Comparison of ENCODE assay signal across 8 cellular contexts in the genomic region with DNA sequence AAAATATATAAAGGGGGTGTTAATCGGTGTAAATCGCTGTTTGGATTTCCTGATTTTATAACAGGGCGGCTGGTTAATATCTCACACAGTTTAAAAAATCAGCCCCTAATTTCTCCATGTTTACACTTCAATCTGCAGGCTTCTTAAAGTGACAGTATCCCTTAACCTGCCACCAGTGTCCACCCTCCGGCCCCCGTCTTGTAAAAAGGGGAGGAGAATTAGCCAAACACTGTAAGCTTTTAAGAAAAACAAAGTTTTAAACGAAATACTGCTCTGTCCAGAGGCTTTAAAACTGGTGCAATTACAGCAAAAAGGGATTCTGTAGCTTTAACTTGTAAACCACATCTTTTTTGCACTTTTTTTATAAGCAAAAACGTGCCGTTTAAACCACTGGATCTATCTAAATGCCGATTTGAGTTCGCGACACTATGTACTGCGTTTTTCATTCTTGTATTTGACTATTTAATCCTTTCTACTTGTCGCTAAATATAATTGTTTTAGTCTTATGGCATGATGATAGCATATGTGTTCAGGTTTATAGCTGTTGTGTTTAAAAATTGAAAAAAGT.
DNase-seq lines count a peak whose midpoint lies in the region; ATAC-seq and TF ChIP-seq lines count a peak whose summit lies in the region.

No MANE protein-coding gene starts in this region.

- peak overlapping the region; percentile 85 for H3K4me3 ChIP-seq in WERI-Rb-1 (ENCODE audit: low read depth, low read length)

- H3K27ac Mint-ChIP-seq in stimulated activated naive B cell treated with anti-CD40 and anti-IgM and Interleukin-4, amounts not matched to agents 10 μg/mL and 1 μg/mL and 100 μg/mL, for 72 hours: peak overlapping the region; percentile 47

- H3K27me3 ChIP-seq in WERI-Rb-1 (ENCODE audit: insufficient read depth, low read depth, severe bottlenecking): no peaks in the 10 kb centered on the region

- peaks cover 0 to 2% of the 10 kb centered on the region in 2 donors for H3K9me3 Mint-ChIP-seq in stimulated activated naive B cell treated with anti-CD40 and anti-IgM and Interleukin-4, amounts not matched to agents 10 μg/mL and 1 μg/mL and 100 μg/mL, for 72 hours

- H3K36me3 ChIP-seq in WERI-Rb-1: peaks cover 49% of the 10 kb centered on the region

- peaks cover 11 to 13% of the 10 kb centered on the region in 2 donors for H3K27me3 Mint-ChIP-seq in stimulated activated naive B cell treated with anti-CD40 and anti-IgM and Interleukin-4, amounts not matched to agents 10 μg/mL and 1 μg/mL and 100 μg/mL, for 72 hours

- ATAC-seq in stimulated activated naive B cell treated with anti-CD40 and anti-IgM and Interleukin-4, amounts not matched to agents 10 μg/mL and 1 μg/mL and 100 μg/mL, for 72 hours (replicated peaks): no peak
- no peak for ATAC-seq in HG02623 (IDR thresholded peaks at IDR 0.05; ENCODE audit: unreplicated experiment)

- H3K36me3 Mint-ChIP-seq in stimulated activated naive B cell treated with anti-CD40 and anti-IgM and Interleukin-4, amounts not matched to agents 10 μg/mL and 1 μg/mL and 100 μg/mL, for 72 hours: peaks cover 2 to 6% of the 10 kb centered on the region in 2 donors

- peak overlapping the region; percentile 68 to 69 for H3K4me3 Mint-ChIP-seq in stimulated activated naive B cell treated with anti-CD40 and anti-IgM and Interleukin-4, amounts not matched to agents 10 μg/mL and 1 μg/mL and 100 μg/mL, for 72 hours

- DNase-seq in NCI-H1092 treated with DMSO at 0.1 percent for 48 hours (lab: John Stamatoyannopoulos, UW) (peak; percentile 27), NCI-H1092 (lab: John Stamatoyannopoulos, UW) (no peak), WERI-Rb-1 (no peak), hepatic stellate cell (ENCODE audit: low spot score) (peak; percentile 46), cortex of kidney (lab: John Stamatoyannopoulos, UW) (no peak), NCI-H1048 (lab: John Stamatoyannopoulos, UW) (no peak)
- DNase-seq in stimulated activated naive B cell treated with anti-CD40 and anti-IgM and Interleukin-4, amounts not matched to agents 10 μg/mL and 1 μg/mL and 100 μg/mL, for 72 hours: no peak

- no peaks in the 10 kb centered on the region for H3K9me3 ChIP-seq in WERI-Rb-1 (ENCODE audit: severe bottlenecking)

- H3K27ac ChIP-seq in WERI-Rb-1: no peak overlapping the region

- H3K4me1 Mint-ChIP-seq in stimulated activated naive B cell treated with anti-CD40 and anti-IgM and Interleukin-4, amounts not matched to agents 10 μg/mL and 1 μg/mL and 100 μg/mL, for 72 hours: peaks cover 11 to 31% of the 10 kb centered on the region in 2 donors

- TF ChIP-seq CTCF in WERI-Rb-1 (IDR thresholded peaks at IDR 0.05; ENCODE audit: low read depth, low read length): no peak

Comparison
In these comparisons a context has a peak if more than half of its experiments do, and no peak if none do; other contexts are left out.
1. DNase-seq: peak in NCI-H1092 treated with DMSO at 0.1 percent for 48 hours (single experiment) and hepatic stellate cell (single experiment); none in NCI-H1092 (single experiment), WERI-Rb-1 (single experiment), stimulated activated naive B cell treated with anti-CD40 and anti-IgM and Interleukin-4, amounts not matched to agents 10 μg/mL and 1 μg/mL and 100 μg/mL, for 72 hours (single experiment), cortex of kidney (single experiment) and NCI-H1048 (single experiment).